In genomic region chr20:25203891-25204320, GRCh38 we compare ENCODE assay signal across 1 cellular context.
A peak's percentile ranks its signal among the peaks of the same experiment; 100 is the strongest.
TF ChIP-seq lines count a peak whose summit lies in the region.

No MANE protein-coding gene starts in this region.

TF ChIP-seq in GM12878, 131 proteins besides CTCF, POLR2A, EP300 and RAD21:
- TF ChIP-seq EED (IDR thresholded peaks at IDR 0.05; ENCODE audit: low read depth), result peak; percentile 37; the same call in 1 of the 2 replicates
- peak; percentile 80 for TF ChIP-seq IKZF1 (conservative IDR thresholded peaks at IDR 0.05)
- no peak for TF ChIP-seq KDM1A (IDR thresholded peaks at IDR 0.05; ENCODE audit: borderline replicate concordance)
- 0 out of 2 replicates have a peak, but pooled peaks have one; percentile 12 for TF ChIP-seq ATF7 (IDR thresholded peaks at IDR 0.05; ENCODE audit: low read depth)
- 0 out of 2 replicates have a peak, but pooled peaks have one; percentile 63 for TF ChIP-seq DPF2 (IDR thresholded peaks at IDR 0.05)
- peak; percentile 79 to 84 for TF ChIP-seq IKZF2 (IDR thresholded peaks at IDR 0.05)
- TF ChIP-seq, protein P1, sequence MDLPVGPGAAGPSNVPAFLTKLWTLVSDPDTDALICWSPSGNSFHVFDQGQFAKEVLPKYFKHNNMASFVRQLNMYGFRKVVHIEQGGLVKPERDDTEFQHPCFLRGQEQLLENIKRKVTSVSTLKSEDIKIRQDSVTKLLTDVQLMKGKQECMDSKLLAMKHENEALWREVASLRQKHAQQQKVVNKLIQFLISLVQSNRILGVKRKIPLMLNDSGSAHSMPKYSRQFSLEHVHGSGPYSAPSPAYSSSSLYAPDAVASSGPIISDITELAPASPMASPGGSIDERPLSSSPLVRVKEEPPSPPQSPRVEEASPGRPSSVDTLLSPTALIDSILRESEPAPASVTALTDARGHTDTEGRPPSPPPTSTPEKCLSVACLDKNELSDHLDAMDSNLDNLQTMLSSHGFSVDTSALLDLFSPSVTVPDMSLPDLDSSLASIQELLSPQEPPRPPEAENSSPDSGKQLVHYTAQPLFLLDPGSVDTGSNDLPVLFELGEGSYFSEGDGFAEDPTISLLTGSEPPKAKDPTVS (IDR thresholded peaks at IDR 0.05; ENCODE audit: low read depth, low read length), result no peak
- TF ChIP-seq, protein P2, sequence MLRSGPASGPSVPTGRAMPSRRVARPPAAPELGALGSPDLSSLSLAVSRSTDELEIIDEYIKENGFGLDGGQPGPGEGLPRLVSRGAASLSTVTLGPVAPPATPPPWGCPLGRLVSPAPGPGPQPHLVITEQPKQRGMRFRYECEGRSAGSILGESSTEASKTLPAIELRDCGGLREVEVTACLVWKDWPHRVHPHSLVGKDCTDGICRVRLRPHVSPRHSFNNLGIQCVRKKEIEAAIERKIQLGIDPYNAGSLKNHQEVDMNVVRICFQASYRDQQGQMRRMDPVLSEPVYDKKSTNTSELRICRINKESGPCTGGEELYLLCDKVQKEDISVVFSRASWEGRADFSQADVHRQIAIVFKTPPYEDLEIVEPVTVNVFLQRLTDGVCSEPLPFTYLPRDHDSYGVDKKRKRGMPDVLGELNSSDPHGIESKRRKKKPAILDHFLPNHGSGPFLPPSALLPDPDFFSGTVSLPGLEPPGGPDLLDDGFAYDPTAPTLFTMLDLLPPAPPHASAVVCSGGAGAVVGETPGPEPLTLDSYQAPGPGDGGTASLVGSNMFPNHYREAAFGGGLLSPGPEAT (IDR thresholded peaks at IDR 0.05; ENCODE audit: low read depth), result peak; percentile 66; the same call in 1 of the 2 replicates
- TF ChIP-seq JUNB (IDR thresholded peaks at IDR 0.05), result peak; percentile 68
- TF ChIP-seq, protein P3, sequence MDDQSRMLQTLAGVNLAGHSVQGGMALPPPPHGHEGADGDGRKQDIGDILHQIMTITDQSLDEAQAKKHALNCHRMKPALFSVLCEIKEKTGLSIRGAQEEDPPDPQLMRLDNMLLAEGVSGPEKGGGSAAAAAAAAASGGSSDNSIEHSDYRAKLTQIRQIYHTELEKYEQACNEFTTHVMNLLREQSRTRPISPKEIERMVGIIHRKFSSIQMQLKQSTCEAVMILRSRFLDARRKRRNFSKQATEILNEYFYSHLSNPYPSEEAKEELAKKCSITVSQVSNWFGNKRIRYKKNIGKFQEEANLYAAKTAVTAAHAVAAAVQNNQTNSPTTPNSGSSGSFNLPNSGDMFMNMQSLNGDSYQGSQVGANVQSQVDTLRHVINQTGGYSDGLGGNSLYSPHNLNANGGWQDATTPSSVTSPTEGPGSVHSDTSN (IDR thresholded peaks at IDR 0.05; ENCODE audit: insufficient replicate concordance, low read depth, low read length), result no peak
- TF ChIP-seq GATAD2B (conservative IDR thresholded peaks at IDR 0.05; ENCODE audit: low read depth), result 0 out of 2 replicates have a peak, but pooled peaks have one; percentile 32
- no peak for TF ChIP-seq SMC3 (IDR thresholded peaks at IDR 0.05; ENCODE audit: borderline replicate concordance, low read length)
